In the genomic region with DNA sequence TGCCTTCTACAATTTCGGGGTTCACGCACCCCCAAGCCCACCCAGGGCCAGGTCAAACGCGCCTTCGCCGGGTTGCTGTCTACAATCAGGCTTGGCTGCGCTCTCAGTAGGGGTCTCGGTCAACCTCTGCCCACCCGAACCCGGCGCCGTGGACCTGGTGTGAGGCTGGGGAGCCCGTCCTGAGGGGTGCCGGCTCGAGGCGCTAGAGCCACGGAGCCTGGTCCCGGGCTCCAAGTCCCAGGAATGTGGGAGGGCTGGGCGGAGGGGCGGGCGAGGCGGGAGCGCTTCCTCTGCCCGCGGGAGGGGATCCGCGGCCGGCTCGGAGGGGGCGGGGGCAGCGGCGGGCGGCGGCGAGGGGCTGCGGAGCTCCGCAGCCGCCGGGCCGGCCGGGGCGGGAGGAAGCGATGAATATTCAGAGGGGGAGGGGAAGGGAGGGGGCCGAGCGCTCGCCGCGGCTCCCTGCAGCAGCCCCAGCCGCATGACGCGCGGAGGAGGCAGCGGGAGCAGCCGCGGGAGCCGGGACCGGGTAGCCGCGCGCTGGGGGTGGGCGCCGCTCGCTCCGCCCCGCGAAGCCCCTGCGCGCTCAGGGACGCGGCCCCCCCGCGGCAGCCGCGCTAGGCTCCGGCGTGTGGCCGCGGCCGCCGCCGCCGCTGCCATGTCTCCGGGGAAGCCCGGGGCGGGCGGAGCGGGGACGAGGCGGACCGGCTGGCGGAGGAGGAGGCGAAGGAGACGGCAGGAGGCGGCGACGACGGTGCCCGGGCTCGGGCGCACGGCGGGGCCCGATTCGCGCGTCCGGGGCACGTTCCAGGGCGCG, we compare ENCODE assay signal across 8 cellular contexts. TPM values are rescaled to one million over a fixed set of nuclear protein-coding genes. Genes with fewer than 3 reads are reported as not detected.
DNase-seq lines count a peak whose midpoint lies in the region; ATAC-seq lines count a peak whose summit lies in the region.

Gene PTPRJ, plus strand, starts transcription at position 467 of the 814 bp plus-strand sequence. CDS start 354 bp downstream, outside the sequence.

- ATAC-seq in GM21737 (IDR thresholded peaks at IDR 0.05; ENCODE audit: unreplicated experiment), result peak; percentile 50
- ATAC-seq in activated CD4-positive, CD25-positive, alpha-beta regulatory T cell treated with anti-CD3 and anti-CD28 coated beads, Interleukin-2, amount 50 U/mL, for 24 hours, result peak; percentile 61 to 63

- DNase-seq in EL (peak; percentile 66), LoVo (ENCODE audit: low spot score) (peak; percentile 41), cerebellum (ENCODE audit: low spot score) (peak; percentile 63), kidney glomerular epithelial cell (lab: John Stamatoyannopoulos, UW) (peak; percentile 30), GM19240 (ENCODE audit: insufficient read length, low spot score) (no peak)
- peak; percentile 19 to 30 for DNase-seq in stimulated activated CD4-positive, alpha-beta T cell treated with anti-CD3 and anti-CD28 coated beads, Interleukin-1b, Interleukin-23, amount 100 ng/mL, for 1 hour (ENCODE audit: low read depth in 2 of 2)

RNA-seq across cellular contexts. Expression of gene PTPRJ, which starts in this region (rescaled TPM):
- 30.3 TPM for total RNA-seq in cerebellum
